Comparison of ENCODE assay signal across 9 cellular contexts in genomic region chr1:154730251-154730650, GRCh38.
DNase-seq lines count a peak whose midpoint lies in the region; ATAC-seq and TF ChIP-seq lines count a peak whose summit lies in the region.
"Had no signal": no experiment of that assay in that cellular context is flagged by ENCODE, and none has a peak within 500 bp of the region (broad histone marks: within the 10 kb centered on the region; RNA-seq: fewer than 3 reads in every experiment).

No MANE protein-coding gene starts in this region.

- no peaks in the 10 kb centered on the region for H3F3A ChIP-seq in MM.1S (ENCODE audit: insufficient read depth, low read length)

- no peaks in the 10 kb centered on the region for H4K20me1 ChIP-seq in MM.1S (ENCODE audit: insufficient read depth, low read length)
- H4K20me1 ChIP-seq: BLaER1 had no signal

- H3K4me3 ChIP-seq in iPS DF 6.9 (ENCODE audit: low read length) (no peak overlapping the region), upper lobe of right lung (no peak overlapping the region), MM.1S (ENCODE audit: low read length) (no peak overlapping the region)
- H3K4me3 ChIP-seq: BLaER1 had no signal

- H3K36me3 Mint-ChIP-seq in activated CD4-positive, alpha-beta T cell treated with anti-CD3 and anti-CD28 coated beads, Interleukin-2, amount 10 ng/mL, durations not matched to agents 24 days and 14 days (ENCODE audit: low read depth): no peaks in the 10 kb centered on the region

- peaks cover 49% of the 10 kb centered on the region for H3K4me1 Mint-ChIP-seq in activated CD4-positive, alpha-beta T cell treated with anti-CD3 and anti-CD28 coated beads, Interleukin-2, amount 10 ng/mL, durations not matched to agents 24 days and 14 days

- no peaks in the 10 kb centered on the region for H3K9me3 Mint-ChIP-seq in activated CD4-positive, alpha-beta T cell treated with anti-CD3 and anti-CD28 coated beads, Interleukin-2, amount 10 ng/mL, durations not matched to agents 24 days and 14 days

- no peak for DNase-seq in activated CD4-positive, alpha-beta T cell treated with anti-CD3 and anti-CD28 coated beads, Interleukin-2, amount 10 ng/mL, durations not matched to agents 24 days and 14 days
- DNase-seq in activated CD4-positive, alpha-beta T cell treated with anti-CD3 and anti-CD28 coated beads for 4 hours: no peak
- DNase-seq in SHP77 (lab: John Stamatoyannopoulos, UW) (peak; percentile 83 to 85), iPS DF 6.9 (ENCODE audit: low read depth, low spot score) (peak; percentile 27), upper lobe of right lung (no peak), MM.1S (no peak), HK-2 (ENCODE audit: unreplicated experiment) (no peak)
- no peak for DNase-seq in activated effector memory CD4-positive, alpha-beta T cell treated with anti-CD3 and anti-CD28 coated beads, Interleukin-2, amount 50 U/mL, for 16 hours

- no peak overlapping the region for H3K9ac ChIP-seq in MM.1S (ENCODE audit: low read length)
- H3K9ac ChIP-seq: BLaER1 had no signal

- H3K9me3 ChIP-seq in iPS DF 6.9 (ENCODE audit: control insufficient read depth, insufficient read depth, low read length) (no peaks in the 10 kb centered on the region), upper lobe of right lung (no peaks in the 10 kb centered on the region), MM.1S (replicated peaks; ENCODE audit: insufficient read depth, low read length) (no peaks in the 10 kb centered on the region)
- H3K9me3 ChIP-seq: BLaER1 had no signal

- TF ChIP-seq CTCF in upper lobe of right lung (IDR thresholded peaks at IDR 0.05) (no peak), MM.1S (IDR thresholded peaks at IDR 0.05; ENCODE audit: low read length) (no peak)

- WGBS in iPS DF 6.9 (ENCODE audit: insufficient coverage, insufficient read length): no CpG with 5 or more reads among the region's 1 CpG

- H3K9me2 ChIP-seq in MM.1S (replicated peaks; ENCODE audit: insufficient read depth, low read length): no peaks in the 10 kb centered on the region

- H3K27ac ChIP-seq in iPS DF 6.9 (ENCODE audit: low read length): no peak overlapping the region
- peak overlapping the region; percentile 66 for H3K27ac ChIP-seq in upper lobe of right lung
- H3K27ac ChIP-seq in MM.1S (ENCODE audit: low read length): no peak overlapping the region
- H3K27ac ChIP-seq: BLaER1 had no signal

- no peaks in the 10 kb centered on the region for H3K79me2 ChIP-seq in MM.1S (ENCODE audit: low read length)

- H3K4me1 ChIP-seq in iPS DF 6.9 (ENCODE audit: control insufficient read depth, insufficient read depth, low read length) (peaks cover 3% of the 10 kb centered on the region; the same call in 1 of the 2 replicates), upper lobe of right lung (peaks cover 9% of the 10 kb centered on the region), MM.1S (ENCODE audit: low read length) (peaks cover 14% of the 10 kb centered on the region; the same call in 1 of the 2 replicates)

- H3K27me3 ChIP-seq in iPS DF 6.9 (ENCODE audit: control insufficient read depth, insufficient read depth, low read length): no peaks in the 10 kb centered on the region
- H3K27me3 ChIP-seq in upper lobe of right lung: no peaks in the 10 kb centered on the region
- no peaks in the 10 kb centered on the region for H3K27me3 ChIP-seq in MM.1S (replicated peaks; ENCODE audit: insufficient read depth, low read length)
- H3K27me3 ChIP-seq: BLaER1 had no signal

- H2AFZ ChIP-seq in MM.1S (ENCODE audit: low read length): no peak overlapping the region

- H3K4me2 ChIP-seq in MM.1S (ENCODE audit: low read depth, low read length): no peak overlapping the region
- H3K4me2 ChIP-seq: BLaER1 had no signal

- no peak overlapping the region for H3K4me3 Mint-ChIP-seq in activated CD4-positive, alpha-beta T cell treated with anti-CD3 and anti-CD28 coated beads, Interleukin-2, amount 10 ng/mL, durations not matched to agents 24 days and 14 days

- H3K27me3 Mint-ChIP-seq in activated CD4-positive, alpha-beta T cell treated with anti-CD3 and anti-CD28 coated beads, Interleukin-2, amount 10 ng/mL, durations not matched to agents 24 days and 14 days: peaks cover 4% of the 10 kb centered on the region

- peak; percentile 42 for ATAC-seq in upper lobe of right lung

- H3K27ac Mint-ChIP-seq in activated CD4-positive, alpha-beta T cell treated with anti-CD3 and anti-CD28 coated beads, Interleukin-2, amount 10 ng/mL, durations not matched to agents 24 days and 14 days: peak overlapping the region; percentile 29

- H3K36me3 ChIP-seq in iPS DF 6.9 (ENCODE audit: control insufficient read depth, insufficient read depth, low read length) (no peaks in the 10 kb centered on the region), upper lobe of right lung (no peaks in the 10 kb centered on the region), MM.1S (replicated peaks; ENCODE audit: insufficient read depth, low read length) (no peaks in the 10 kb centered on the region)
- H3K36me3 ChIP-seq: BLaER1 had no signal

- intact Hi-C loops in activated CD4-positive, alpha-beta T cell treated with anti-CD3 and anti-CD28 coated beads, Interleukin-2, amount 10 ng/mL, durations not matched to agents 24 days and 14 days (cut with micrococcal nuclease): loop anchor here (2.0 kb wide), 1 partner anchor 17 kb away; no protein-coding TSS in a partner anchor
- intact Hi-C loops in upper lobe of right lung (cut with DNase I): no loop called here

Comparison
In these comparisons a context has a peak if more than half of its experiments do, and no peak if none do; other contexts are left out.
1. DNase-seq: peak in SHP77 (2 of 2) and iPS DF 6.9 (single experiment); none in activated CD4-positive, alpha-beta T cell treated with anti-CD3 and anti-CD28 coated beads, Interleukin-2, amount 10 ng/mL, durations not matched to agents 24 days and 14 days (single experiment), activated CD4-positive, alpha-beta T cell treated with anti-CD3 and anti-CD28 coated beads for 4 hours (0 of 2), upper lobe of right lung (single experiment), MM.1S (single experiment), HK-2 (single experiment) and activated effector memory CD4-positive, alpha-beta T cell treated with anti-CD3 and anti-CD28 coated beads, Interleukin-2, amount 50 U/mL, for 16 hours (single experiment).